8 cellular contexts compared by ENCODE assay signal in the genomic region with DNA sequence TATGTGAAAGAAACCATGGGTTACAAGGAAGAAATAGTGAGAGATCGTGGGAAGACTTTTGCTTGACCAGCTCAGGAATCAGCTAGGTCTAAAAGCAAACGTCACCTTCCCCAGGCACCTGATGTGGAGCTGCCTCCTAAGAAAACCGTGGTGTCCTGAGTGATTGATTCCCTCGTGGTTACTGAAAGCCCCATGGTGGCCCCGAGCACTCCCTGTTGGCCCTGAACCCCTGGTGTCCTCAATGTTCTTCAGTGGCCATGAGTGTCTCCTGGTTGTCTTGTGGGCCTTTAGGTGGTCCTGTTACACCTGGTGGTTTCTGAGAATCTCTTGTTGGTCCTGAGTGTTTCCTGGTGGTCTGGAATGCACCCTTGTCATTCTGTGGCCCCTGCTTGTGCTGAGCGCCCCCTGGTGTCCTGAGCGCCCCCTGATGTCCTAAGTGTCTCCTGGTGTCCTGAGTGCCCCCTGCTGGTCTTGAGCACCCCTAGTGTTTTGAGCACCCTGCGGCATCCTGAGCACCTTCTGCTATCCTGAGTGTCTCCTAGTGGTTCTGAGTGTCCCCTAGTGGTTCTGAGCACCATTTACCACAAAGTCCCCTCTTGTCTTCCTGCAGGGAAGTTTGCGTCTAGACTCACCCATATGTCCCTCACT.
A peak's percentile ranks its signal among the peaks of the same experiment; 100 is the strongest.
DNase-seq lines count a peak whose midpoint lies in the region; ATAC-seq, FAIRE-seq and TF ChIP-seq lines count a peak whose summit lies in the region.

No MANE protein-coding gene starts in this region.

- peak; percentile 96 for TF ChIP-seq CTCF in GM12875 (IDR thresholded peaks at IDR 0.05; ENCODE audit: borderline replicate concordance, insufficient read depth, low read depth, low read length)
- TF ChIP-seq CTCF in H1 (IDR thresholded peaks at IDR 0.05; ENCODE audit: control extremely low read depth in 1 of 3, insufficient read depth in 1 of 3, low read depth in 1 of 3, low read length in 3 of 3): peak; percentile 24 to 59 (median 27)
- TF ChIP-seq CTCF in OCI-LY7 (conservative IDR thresholded peaks at IDR 0.05; ENCODE audit: low read length): no peak
- no peak for TF ChIP-seq CTCF in prostate gland (IDR thresholded peaks at IDR 0.05)

- H3K4me1 ChIP-seq in Karpas-422 (ENCODE audit: low read length) (no peaks in the 10 kb centered on the region), H1 (replicated peaks in 1 of 4; ENCODE audit: control insufficient read depth in 3 of 4, insufficient read depth in 4 of 4, low read length in 3 of 4) (no peaks in the 10 kb centered on the region), OCI-LY7 (ENCODE audit: insufficient read depth, low read length, poor library complexity, severe bottlenecking) (no peaks in the 10 kb centered on the region), prostate gland (replicated peaks) (no peaks in the 10 kb centered on the region)

- H2AK5ac ChIP-seq in H1 (ENCODE audit: low read depth, low read length): no peak overlapping the region

- DNase-seq in Karpas-422 (peak; percentile 77), H1 (ENCODE audit: low read depth in 1 of 2, low spot score in 2 of 2) (peak in 1 of 2 experiments; percentile 40), OCI-LY7 (ENCODE audit: low spot score) (no peak), retina (no peak), prostate gland (ENCODE audit: low spot score) (no peak)
- peak; percentile 88 for DNase-seq in stimulated activated CD4-positive, alpha-beta T cell treated with anti-CD3 and anti-CD28 coated beads, Interleukin-4, amount 100 ng/mL, for 24 hours

- H2BK120ac ChIP-seq in H1 (replicated peaks; ENCODE audit: low read depth, low read length): no peak overlapping the region

- H3K9me3 ChIP-seq in Karpas-422 (ENCODE audit: low read length) (no peaks in the 10 kb centered on the region), H1 (ENCODE audit: insufficient read depth in 2 of 2, low read depth in 1 of 2, low read length in 1 of 2) (peaks cover 60 to 61% of the 10 kb centered on the region in 2 experiments), OCI-LY7 (ENCODE audit: low read length) (no peaks in the 10 kb centered on the region), prostate gland (no peaks in the 10 kb centered on the region)

- no peak overlapping the region for H2BK12ac ChIP-seq in H1 (ENCODE audit: low read depth, low read length)

- no peaks in the 10 kb centered on the region for H3K23me2 ChIP-seq in H1 (ENCODE audit: low read depth, low read length)

- TF ChIP-seq RAD21 in H1 (IDR thresholded peaks at IDR 0.05 in 1 of 2, conservative IDR thresholded peaks at IDR 0.05 in 1 of 2; ENCODE audit: low read depth in 2 of 2, low read length in 2 of 2): peak in 1 of 2 experiments; percentile 14; a peak in 1 of 4 replicates

- H2BK5ac ChIP-seq in H1 (ENCODE audit: low read depth, low read length): no peak overlapping the region

- H4K5ac ChIP-seq in H1 (ENCODE audit: insufficient read length, low read depth, low read length): no peak overlapping the region

- H4K20me1 ChIP-seq in Karpas-422 (ENCODE audit: insufficient read depth, low read depth, low read length): no peaks in the 10 kb centered on the region
- H4K20me1 ChIP-seq in H1 (replicated peaks in 1 of 2; ENCODE audit: control insufficient read depth in 1 of 2, insufficient read depth in 2 of 2, low read length in 2 of 2): no peaks in the 10 kb centered on the region
- no peaks in the 10 kb centered on the region for H4K20me1 ChIP-seq in OCI-LY7 (ENCODE audit: insufficient read depth, low read length)

- H3K23ac ChIP-seq in H1 (ENCODE audit: insufficient read length): no peak overlapping the region

- no peak overlapping the region for H4K91ac ChIP-seq in H1 (replicated peaks; ENCODE audit: insufficient read length, low read length)

- H3K4ac ChIP-seq in H1 (replicated peaks; ENCODE audit: insufficient read length, low read depth, low read length): no peak overlapping the region

- H3K14ac ChIP-seq in H1 (ENCODE audit: insufficient read length): no peak overlapping the region

- no peak overlapping the region for H2BK15ac ChIP-seq in H1 (ENCODE audit: low read length)

- FAIRE-seq in H1 (lab: Jason Lieb, UNC): no peak

- TF ChIP-seq POLR2A in H1 (IDR thresholded peaks at IDR 0.05; ENCODE audit: control extremely low read depth in 1 of 2, low read depth in 2 of 2, low read length in 2 of 2) (no peak), prostate gland (IDR thresholded peaks at IDR 0.05) (no peak)

- no peak for TF ChIP-seq EP300 in H1 (IDR thresholded peaks at IDR 0.05; ENCODE audit: borderline replicate concordance in 1 of 2, low read depth in 2 of 2, low read length in 2 of 2)

- BruUV-seq in OCI-LY7 (replicated peaks; lab: Mats Ljungman, UMichigan): no TSS peak

- H3K9me2 ChIP-seq in Karpas-422 (replicated peaks; ENCODE audit: insufficient read depth, low read length) (no peaks in the 10 kb centered on the region), OCI-LY7 (ENCODE audit: insufficient read depth, low read length) (no peaks in the 10 kb centered on the region)

- no peak overlapping the region for H2BK20ac ChIP-seq in H1 (ENCODE audit: low read length)

- WGBS in H1 (ENCODE audit: extremely low coverage in 1 of 2, insufficient coverage in 1 of 2, insufficient read length in 1 of 2, insufficient replicate concordance in 2 of 2, low coverage in 1 of 2, low lambda C conversion rate in 2 of 2, missing lambda C conversion rate in 1 of 2), 2 experiments: 68% methylated on average over 9 of the region's 9 CpGs; no CpG with 5 or more reads in 1 of the 2 experiments
- WGBS in prostate gland: 56% methylated on average over 9 of the region's 9 CpGs

- H3K27ac ChIP-seq in Karpas-422 (ENCODE audit: low read length) (no peak overlapping the region), H1 (ENCODE audit: low read depth, low read length) (no peak overlapping the region), OCI-LY7 (ENCODE audit: low read depth, low read length, poor library complexity, severe bottlenecking) (no peak overlapping the region), prostate gland (no peak overlapping the region)

- no peak overlapping the region for H3K18ac ChIP-seq in H1 (ENCODE audit: extremely low read depth, low read length)

- no peak overlapping the region for H3K4me3 ChIP-seq in GM12875 (ENCODE audit: low read depth, low read length)
- no peak overlapping the region for H3K4me3 ChIP-seq in Karpas-422 (ENCODE audit: low read length)
- no peak overlapping the region for H3K4me3 ChIP-seq in H1 (ENCODE audit: extremely low read depth in 1 of 4, insufficient read depth in 2 of 4, low read depth in 3 of 4, low read length in 4 of 4)
- no peak overlapping the region for H3K4me3 ChIP-seq in OCI-LY7 (ENCODE audit: low read depth, low read length, poor library complexity, severe bottlenecking)
- H3K4me3 ChIP-seq in prostate gland: no peak overlapping the region

- H3K27me3 ChIP-seq in Karpas-422 (ENCODE audit: low read length): no peaks in the 10 kb centered on the region
- H3K27me3 ChIP-seq in H1 (replicated peaks in 1 of 4; ENCODE audit: control insufficient read depth in 3 of 4, extremely low read depth in 1 of 4, insufficient read depth in 3 of 4, low read length in 3 of 4): no peaks in the 10 kb centered on the region
- H3K27me3 ChIP-seq in prostate gland (replicated peaks; ENCODE audit: insufficient read depth): no peaks in the 10 kb centered on the region

- no peak overlapping the region for H2AFZ ChIP-seq in Karpas-422 (ENCODE audit: low read length)
- H2AFZ ChIP-seq in H1 (ENCODE audit: low read length): no peak overlapping the region
- no peak overlapping the region for H2AFZ ChIP-seq in OCI-LY7 (ENCODE audit: low read length)

- H3K79me2 ChIP-seq in Karpas-422 (ENCODE audit: low read length) (no peaks in the 10 kb centered on the region), H1 (ENCODE audit: control insufficient read depth in 1 of 2, insufficient read depth in 2 of 2, low read length in 2 of 2) (no peaks in the 10 kb centered on the region), OCI-LY7 (ENCODE audit: insufficient read depth, low read depth, low read length) (no peaks in the 10 kb centered on the region)

- no peak overlapping the region for H4K8ac ChIP-seq in H1 (ENCODE audit: extremely low read depth, insufficient read depth, low read length)

- H3K56ac ChIP-seq in H1 (replicated peaks; ENCODE audit: insufficient read length, low read depth, low read length): no peak overlapping the region

- CTCF ChIA-PET in H1 (lab: Charles Lee; ENCODE audit: partially characterized antibody): no interaction called here
- CTCF ChIA-PET in OCI-LY7 (lab: Charles Lee; ENCODE audit: unreplicated experiment): no interaction called here

- H3K36me3 ChIP-seq in Karpas-422 (ENCODE audit: insufficient read depth, low read length) (no peaks in the 10 kb centered on the region), H1 (ENCODE audit: control insufficient read depth in 2 of 4, insufficient read depth in 4 of 4, low read length in 3 of 4) (no peaks in the 10 kb centered on the region), OCI-LY7 (ENCODE audit: insufficient read depth, low read length) (no peaks in the 10 kb centered on the region), prostate gland (no peaks in the 10 kb centered on the region)

- H3K9ac ChIP-seq in Karpas-422 (ENCODE audit: low read length) (no peak overlapping the region), H1 (replicated peaks in 1 of 4; ENCODE audit: extremely low read depth in 1 of 4, low read depth in 3 of 4, low read length in 3 of 4) (no peak overlapping the region)

- POLR2A ChIA-PET in H1 (lab: Charles Lee; ENCODE audit: partially characterized antibody) (no interaction called here), OCI-LY7 (lab: Charles Lee) (no interaction called here)

- intact Hi-C loops in OCI-LY7 (cut with micrococcal nuclease; ENCODE audit: unreplicated experiment): no loop called here
- intact Hi-C loops in prostate gland (cut with DNase I): no loop called here

- peak; percentile 97 to 99 for ATAC-seq in activated CD4-positive, CD25-positive, alpha-beta regulatory T cell treated with anti-CD3 and anti-CD28 coated beads, Interleukin-2, amount 50 U/mL, for 24 hours

- no peaks in the 10 kb centered on the region for H3K79me1 ChIP-seq in H1 (ENCODE audit: low read depth, low read length)

- H3K4me2 ChIP-seq in Karpas-422 (ENCODE audit: low read depth, low read length, poor library complexity, severe bottlenecking): no peak overlapping the region
- no peak overlapping the region for H3K4me2 ChIP-seq in H1 (ENCODE audit: insufficient read depth in 1 of 2, low read depth in 2 of 2, low read length in 2 of 2)
- H3K4me2 ChIP-seq in OCI-LY7 (ENCODE audit: low read length): no peak overlapping the region

TF ChIP-seq in H1, 55 proteins besides CTCF, POLR2A, EP300 and RAD21 (continues in another document):
- TF ChIP-seq BRCA1 (IDR thresholded peaks at IDR 0.05; ENCODE audit: low read depth, low read length) (no peak), POLR2AphosphoS5 (IDR thresholded peaks at IDR 0.05; ENCODE audit: low read depth, low read length) (no peak), KDM5A (IDR thresholded peaks at IDR 0.05; ENCODE audit: low read length) (no peak), NANOG (IDR thresholded peaks at IDR 0.05; ENCODE audit: insufficient read depth, low read depth, low read length, poor library complexity, severe bottlenecking) (no peak)

Comparison
In these comparisons a context has a peak if more than half of its experiments do, and no peak if none do; other contexts are left out.
1. CTCF ChIP-seq: peak in GM12875 (single experiment) and H1 (3 of 3); none in OCI-LY7 (single experiment) and prostate gland (0 of 4).
2. DNase-seq: peak in Karpas-422 (single experiment) and stimulated activated CD4-positive, alpha-beta T cell treated with anti-CD3 and anti-CD28 coated beads, Interleukin-4, amount 100 ng/mL, for 24 hours (single experiment); none in OCI-LY7 (single experiment), retina (single experiment) and prostate gland (single experiment).